Comparison of ENCODE assay signal across 8 cellular contexts in genomic region chr17:385195-385835, GRCh38. TPM values are rescaled to one million over a fixed set of nuclear protein-coding genes. Genes with fewer than 3 reads are reported as not detected.
DNase-seq lines count a peak whose midpoint lies in the region; ATAC-seq lines count a peak whose summit lies in the region.

No MANE protein-coding gene starts in this region.

- H3K27ac ChIP-seq in BLaER1 = peak overlapping the region; percentile 51; the same call in 1 of the 2 replicates

- peak; percentile 20 for DNase-seq in HK-2 (ENCODE audit: unreplicated experiment)
- peak; percentile 89 for DNase-seq in cardiac septum (ENCODE audit: low spot score)
- DNase-seq in retina = peak; percentile 79
- DNase-seq in effector CD8-positive, alpha-beta T cell (lab: John Stamatoyannopoulos, UW) = no peak
- DNase-seq in NCI-H2081 treated with DMSO at 0.1 percent for 48 hours (lab: John Stamatoyannopoulos, UW) = no peak
- DNase-seq in NCI-H1048 (lab: John Stamatoyannopoulos, UW) = no peak

- peaks cover 11% of the 10 kb centered on the region for H3K4me1 Mint-ChIP-seq in activated T-helper 17 cell treated with anti-CD3 and anti-CD28 coated beads, Interleukin-2, amount 50 U/mL, for 72 hours

- no peaks in the 10 kb centered on the region for H3K9me3 ChIP-seq in BLaER1

- ATAC-seq in activated T-helper 17 cell treated with anti-CD3 and anti-CD28 coated beads, Interleukin-2, amount 50 U/mL, for 72 hours (replicated peaks) = peak; percentile 21

- H3K27ac Mint-ChIP-seq in activated T-helper 17 cell treated with anti-CD3 and anti-CD28 coated beads, Interleukin-2, amount 50 U/mL, for 72 hours = no peak overlapping the region

- H3K36me3 Mint-ChIP-seq in activated T-helper 17 cell treated with anti-CD3 and anti-CD28 coated beads, Interleukin-2, amount 50 U/mL, for 72 hours (ENCODE audit: low read depth) = no peaks in the 10 kb centered on the region

- peak overlapping the region; percentile 54 for H3K4me3 Mint-ChIP-seq in activated T-helper 17 cell treated with anti-CD3 and anti-CD28 coated beads, Interleukin-2, amount 50 U/mL, for 72 hours

- peaks cover 25% of the 10 kb centered on the region for H4K20me1 ChIP-seq in BLaER1

- H3K27me3 Mint-ChIP-seq in activated T-helper 17 cell treated with anti-CD3 and anti-CD28 coated beads, Interleukin-2, amount 50 U/mL, for 72 hours = peaks cover 17% of the 10 kb centered on the region

- intact Hi-C loops in cardiac septum (cut with DNase I) = loop anchor here (2.0 to 5.0 kb wide), 3 partner anchors 33 to 118 kb away; partner anchors contain the start of gene RPH3AL

- peak overlapping the region; percentile 50; the same call in 1 of the 2 replicates for H3K9ac ChIP-seq in BLaER1

- H3K4me3 ChIP-seq in BLaER1 = peak overlapping the region; percentile 67

- no peaks in the 10 kb centered on the region for H3K9me3 Mint-ChIP-seq in activated T-helper 17 cell treated with anti-CD3 and anti-CD28 coated beads, Interleukin-2, amount 50 U/mL, for 72 hours

- H3K4me2 ChIP-seq in BLaER1 = peak overlapping the region; percentile 98

- peaks cover 37% of the 10 kb centered on the region for H3K27me3 ChIP-seq in BLaER1

- no peaks in the 10 kb centered on the region for H3K36me3 ChIP-seq in BLaER1

- H3K4me1 ChIP-seq in BLaER1 = peaks cover 42% of the 10 kb centered on the region

RNA-seq across cellular contexts. Expression of gene RPH3AL, which starts 32.7 kb away (rescaled TPM):
- total RNA-seq in activated T-helper 17 cell treated with anti-CD3 and anti-CD28 coated beads, Interleukin-2, amount 50 U/mL, for 72 hours = 1 to 10 TPM; 1.9 to 2.5 TPM
- total RNA-seq in cardiac septum = 5.5 TPM

Comparison
In these comparisons a context has a peak if more than half of its experiments do, and no peak if none do; other contexts are left out.
1. DNase-seq: peak in HK-2 (single experiment), cardiac septum (single experiment) and retina (single experiment); none in effector CD8-positive, alpha-beta T cell (single experiment), NCI-H2081 treated with DMSO at 0.1 percent for 48 hours (single experiment) and NCI-H1048 (single experiment).